Comparison of ENCODE assay signal across 29 cellular contexts in the genomic region with DNA sequence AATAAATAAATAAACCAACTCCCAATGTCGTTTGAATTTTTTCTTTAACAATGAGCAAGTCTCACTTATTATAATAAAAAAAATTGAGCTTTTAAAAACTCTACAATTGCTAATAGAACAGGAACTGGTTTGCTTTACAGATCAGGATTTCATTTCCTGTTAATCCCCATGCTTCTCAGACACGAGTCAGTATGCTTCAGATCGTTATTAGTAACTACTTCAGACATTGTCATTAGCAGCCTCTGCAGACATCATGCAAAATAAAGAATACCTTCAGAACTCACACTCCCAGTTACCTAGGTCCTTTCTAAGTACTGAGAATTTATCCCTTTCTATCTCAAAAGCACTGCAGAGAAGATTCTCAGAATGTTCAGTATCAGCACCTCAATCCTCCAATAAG. TPM values are rescaled to one million over a fixed set of nuclear protein-coding genes. Genes with fewer than 3 reads are reported as not detected.
A peak's percentile ranks its signal among the peaks of the same experiment; 100 is the strongest.
DNase-seq lines count a peak whose midpoint lies in the region; ATAC-seq and TF ChIP-seq lines count a peak whose summit lies in the region.
"Had no signal": no experiment of that assay in that cellular context is flagged by ENCODE, and none has a peak within 500 bp of the region (broad histone marks: within the 10 kb centered on the region; RNA-seq: fewer than 3 reads in every experiment).

No MANE protein-coding gene starts in this region.

- peaks cover 34% of the 10 kb centered on the region for H3K4me1 ChIP-seq in GM23248 (ENCODE audit: insufficient read depth)
- peaks cover 4% of the 10 kb centered on the region for H3K4me1 ChIP-seq in foreskin keratinocyte
- H3K4me1 ChIP-seq in stomach: peaks cover 0 to 22% (median 17%) of the 10 kb centered on the region in 4 donors
- H3K4me1 ChIP-seq in naive thymus-derived CD4-positive, alpha-beta T cell (ENCODE audit: control insufficient read depth in 2 of 2, insufficient read depth in 2 of 2, low read length in 2 of 2): no peaks in the 10 kb centered on the region
- H3K4me1 ChIP-seq: psoas muscle had no signal

- H3K9me2 ChIP-seq in GM23248 (ENCODE audit: insufficient read depth): no peaks in the 10 kb centered on the region

- H3K4me2 ChIP-seq in GM23248 (ENCODE audit: unreplicated experiment): no peak overlapping the region
- H3K4me2 ChIP-seq: KMS-11 had no signal

- TF ChIP-seq CTCF in VCaP (conservative IDR thresholded peaks at IDR 0.05) (no peak), foreskin keratinocyte (conservative IDR thresholded peaks at IDR 0.05) (no peak), stomach (IDR thresholded peaks at IDR 0.05) (no peak)

- no peak overlapping the region for H3K4me3 Mint-ChIP-seq in naive thymus-derived CD4-positive, alpha-beta T cell

- H3K27me3 ChIP-seq in GM23248 (replicated peaks; ENCODE audit: insufficient read depth) (no peaks in the 10 kb centered on the region), foreskin keratinocyte (peaks cover 7% of the 10 kb centered on the region), stomach (peaks cover 0 to 26% (median 6%) of the 10 kb centered on the region in 3 donors)
- H3K27me3 ChIP-seq in naive thymus-derived CD4-positive, alpha-beta T cell (ENCODE audit: control insufficient read depth in 2 of 2, insufficient read depth in 2 of 2, low read length in 2 of 2): peaks cover 0 to 5% of the 10 kb centered on the region in 2 donors
- H3K27me3 ChIP-seq: adrenal gland had no signal

- H3K9me3 ChIP-seq in GM23248 (ENCODE audit: low read depth) (no peaks in the 10 kb centered on the region), stomach (no peaks in the 10 kb centered on the region)
- no peaks in the 10 kb centered on the region for H3K9me3 ChIP-seq in naive thymus-derived CD4-positive, alpha-beta T cell (ENCODE audit: control insufficient read depth in 2 of 3, low read length in 3 of 3)
- H3K9me3 ChIP-seq: adrenal gland, MG63, psoas muscle, transverse colon had no signal

- in situ Hi-C loops in GM23248 (cut with MboI): no loop called here

- POLR2A ChIA-PET in naive thymus-derived CD4-positive, alpha-beta T cell (lab: Charles Lee): interaction anchor here (0.6 kb wide), 1 partner anchor 18 kb away, joined by 5 read pairs; no protein-coding TSS in a partner anchor

- no peak for TF ChIP-seq POLR2A in stomach (IDR thresholded peaks at IDR 0.05)

- no peaks in the 10 kb centered on the region for H3K79me2 ChIP-seq in GM23248 (ENCODE audit: insufficient read depth)

- H3F3A ChIP-seq in GM23248 (ENCODE audit: insufficient read depth): peaks cover 25% of the 10 kb centered on the region

- H3K4me3 ChIP-seq in GM23248: no peak overlapping the region
- no peak overlapping the region for H3K4me3 ChIP-seq in stomach
- no peak overlapping the region for H3K4me3 ChIP-seq in naive thymus-derived CD4-positive, alpha-beta T cell (ENCODE audit: low read length)
- H3K4me3 ChIP-seq: adrenal gland, MG63, psoas muscle, SK-N-MC, transverse colon had no signal

- H3K9me3 Mint-ChIP-seq in naive thymus-derived CD4-positive, alpha-beta T cell: no peaks in the 10 kb centered on the region

- no peak overlapping the region for H3K27ac Mint-ChIP-seq in naive thymus-derived CD4-positive, alpha-beta T cell

- CTCF ChIA-PET in naive thymus-derived CD4-positive, alpha-beta T cell (lab: Charles Lee): no interaction called here

- no peaks in the 10 kb centered on the region for H4K20me1 ChIP-seq in GM23248 (ENCODE audit: insufficient read depth)

- DNase-seq in GM23248 (no peak), foreskin keratinocyte (no peak), stomach (no peak), NCI-H2171 (lab: John Stamatoyannopoulos, UW) (no peak)
- no peak for DNase-seq in naive thymus-derived CD4-positive, alpha-beta T cell
- DNase-seq: activated naive CD4-positive, alpha-beta T cell treated with Interleukin-2 at 50 U/mL for 16 hours; activated T-cell treated with anti-CD3 and anti-CD28 coated beads, Interleukin-2, amount 50 U/mL, for 48 hours; adrenal gland; DMS79; erythroblast; foreskin fibroblast; head of caudate nucleus; left ventricle myocardium superior; MG63; NCI-H1105 treated with DMSO at 0.1 percent for 48 hours; NCI-H1930; NCI-H2227 treated with DMSO at 0.1 percent for 48 hours; NCI-H526 treated with DMSO at 0.1 percent for 48 hours; NK-92 treated with Interleukin-12 subunit alpha and Interleukin-12 subunit beta, amount 100 ng/mL, for 24 hours; PC-3; psoas muscle; stimulated activated CD4-positive, alpha-beta T cell treated with anti-CD3 and anti-CD28 coated beads, Interleukin-15, amount 100 ng/mL, for 24 hours; stimulated activated CD4-positive, alpha-beta T cell treated with anti-CD3 and anti-CD28 coated beads, Interleukin-4, amount 100 ng/mL, for 4 hours; T-helper 1 cell; transverse colon had no signal

- no peak for TF ChIP-seq EP300 in stomach (IDR thresholded peaks at IDR 0.05)

- no peak overlapping the region for H3K27ac ChIP-seq in GM23248
- H3K27ac ChIP-seq in VCaP: peak overlapping the region; percentile 98
- H3K27ac ChIP-seq in foreskin keratinocyte: no peak overlapping the region
- H3K27ac ChIP-seq in stomach: peak overlapping the region; percentile 24 to 73 (median 42)
- no peak overlapping the region for H3K27ac ChIP-seq in naive thymus-derived CD4-positive, alpha-beta T cell (ENCODE audit: low read depth, low read length)
- H3K27ac ChIP-seq: adrenal gland, KMS-11, psoas muscle, SK-N-MC, transverse colon had no signal

- H3K36me3 Mint-ChIP-seq in naive thymus-derived CD4-positive, alpha-beta T cell: no peaks in the 10 kb centered on the region

- intact Hi-C loops in stomach (cut with DNase I; ENCODE audit: low total_unique reads): no loop called here
- intact Hi-C loops in naive thymus-derived CD4-positive, alpha-beta T cell (cut with micrococcal nuclease): loop anchor here in 1 of 2 donors (10.0 kb wide), 1 partner anchor 1704 kb away; no protein-coding TSS in a partner anchor

- WGBS in GM23248 (ENCODE audit: low coverage in 1 of 2, low lambda C conversion rate in 2 of 2, missing lambda C conversion rate in 2 of 2), 2 experiments: 12 to 14% methylated on average over 3 of the region's 3 CpGs
- WGBS in stomach, 5 donors: 2 to 9% (median 4%) methylated on average over 3 of the region's 3 CpGs

- H2AFZ ChIP-seq in GM23248: peak overlapping the region; percentile 32; the same call in 1 of the 2 replicates

- no peak overlapping the region for H3K9ac ChIP-seq in GM23248
- H3K9ac ChIP-seq: KMS-11 had no signal

- H3K36me3 ChIP-seq in GM23248 (ENCODE audit: low read depth): no peaks in the 10 kb centered on the region
- no peaks in the 10 kb centered on the region for H3K36me3 ChIP-seq in stomach
- no peaks in the 10 kb centered on the region for H3K36me3 ChIP-seq in naive thymus-derived CD4-positive, alpha-beta T cell (ENCODE audit: control insufficient read depth in 2 of 3, insufficient read depth in 3 of 3, low read length in 3 of 3)
- H3K36me3 ChIP-seq: adrenal gland, MG63, transverse colon had no signal

- H3K27me3 Mint-ChIP-seq in naive thymus-derived CD4-positive, alpha-beta T cell: peaks cover 13 to 51% (median 38%) of the 10 kb centered on the region in 5 donors

- ATAC-seq in foreskin keratinocyte: peak; percentile 69
- ATAC-seq in GM19455 (IDR thresholded peaks at IDR 0.05; ENCODE audit: unreplicated experiment): no peak
- no peak for ATAC-seq in naive thymus-derived CD4-positive, alpha-beta T cell
- ATAC-seq: left ventricle myocardium superior, PC-3, psoas muscle had no signal

- H3K4me1 Mint-ChIP-seq in naive thymus-derived CD4-positive, alpha-beta T cell: peaks cover 0 to 7% (median 2%) of the 10 kb centered on the region in 7 donors

RNA-seq across cellular contexts. Expression of a gene that starts 10.0 kb away (rescaled TPM):
- total RNA-seq in GM23248 (2014; rRNA removed; shearing (Covaris generic)): 87.4 and 91.0 TPM in 2 replicates
- 94.1 and 95.7 TPM in 2 replicates for polyA plus RNA-seq in GM23248 (2016; fragmentation: Nextera tagmentation; extraction: Ambion mirVana)
- 20.7 and 24.1 TPM in 2 replicates for total RNA-seq in foreskin keratinocyte
- polyA plus RNA-seq in foreskin keratinocyte: 14.7 and 19.1 TPM in 2 replicates
- total RNA-seq in stomach: 10 to 100 TPM; 11.3 to 33.8 (median 26.1) TPM
- 10 to 100 TPM; 32.5 to 42.6 (median 32.5) TPM for polyA plus RNA-seq in stomach
- total RNA-seq in naive thymus-derived CD4-positive, alpha-beta T cell: 10 to 100 TPM in 4 of 5 experiments, 1 to 10 TPM in 1; 8.1 to 31.8 (median 19.4) TPM
- 10 to 100 TPM; 40.7 to 43.2 TPM for polyA plus RNA-seq in naive thymus-derived CD4-positive, alpha-beta T cell

RNA-seq across cellular contexts. Expression of a gene that starts 43.3 kb away (rescaled TPM):
- 69.8 and 70.8 TPM in 2 replicates for total RNA-seq in GM23248 (2014; rRNA removed; shearing (Covaris generic))
- polyA plus RNA-seq in GM23248 (2016; fragmentation: Nextera tagmentation; extraction: Ambion mirVana) (78.9 and 88.5 TPM in 2 replicates), foreskin keratinocyte (38.0 and 57.6 TPM in 2 replicates), stomach (1 to 10 TPM; 5.1 to 8.3 (median 6.7) TPM)
- total RNA-seq in foreskin keratinocyte (59.4 and 77.9 TPM in 2 replicates), stomach (10 to 100 TPM in 2 of 5 donors, 1 to 10 TPM in 2, under 1 TPM in 1; 0.45 to 27.7 (median 7.0) TPM)
- 10 to 100 TPM in 1 of 5 experiments, 1 to 10 TPM in 3, under 1 TPM in 1; 0.95 to 44.1 (median 1.2) TPM for total RNA-seq in naive thymus-derived CD4-positive, alpha-beta T cell
- polyA plus RNA-seq in naive thymus-derived CD4-positive, alpha-beta T cell: under 1 TPM; 0.43 to 0.64 TPM

RNA-seq across cellular contexts. Expression of a gene that starts 43.7 kb away (rescaled TPM):
- total RNA-seq in GM23248 (2014; rRNA removed; shearing (Covaris generic)): 56.7 and 69.3 TPM in 2 replicates
- polyA plus RNA-seq in GM23248 (2016; fragmentation: Nextera tagmentation; extraction: Ambion mirVana) (41.7 and 42.1 TPM in 2 replicates), foreskin keratinocyte (20.5 and 25.1 TPM in 2 replicates), stomach (10 to 100 TPM in 1 of 3 donors, 1 to 10 TPM in 2; 7.1 to 12.8 (median 8.7) TPM)
- total RNA-seq in foreskin keratinocyte (39.8 and 40.2 TPM in 2 replicates), stomach (10 to 100 TPM in 4 of 5 donors, 1 to 10 TPM in 1; 9.3 to 86.2 (median 23.9) TPM)
- 10 to 100 TPM; 16.4 to 50.7 (median 46.7) TPM for total RNA-seq in naive thymus-derived CD4-positive, alpha-beta T cell
- polyA plus RNA-seq in naive thymus-derived CD4-positive, alpha-beta T cell: 10 to 100 TPM; 31.5 to 35.9 TPM

Comparison
In these comparisons a context has a peak if more than half of its experiments do, and no peak if none do; other contexts are left out.
1. H3K27ac ChIP-seq: peak in VCaP (single experiment) and stomach (5 of 5); none in GM23248 (single experiment), foreskin keratinocyte (single experiment) and naive thymus-derived CD4-positive, alpha-beta T cell (single experiment).